ENCODE assay signal across 16 cellular contexts in genomic region chr15:28961391-28961790, GRCh38.
"Had no signal": no experiment of that assay in that cellular context is flagged by ENCODE, and none has a peak within 500 bp of the region (broad histone marks: within the 10 kb centered on the region; RNA-seq: fewer than 3 reads in every experiment).

No MANE protein-coding gene starts in this region.

- DNase-seq: activated CD4-positive, alpha-beta T cell treated with anti-CD3 and anti-CD28 coated beads, Interleukin-2, amount 50 U/mL, for 4 hours; activated CD4-positive, CD25-positive, alpha-beta regulatory T cell; activated naive CD4-positive, alpha-beta T cell; adrenal gland; body of pancreas; cortex of kidney; effector memory CD4-positive, alpha-beta T cell; erythroblast; immature natural killer cell; left colon; stimulated activated CD4-positive, alpha-beta T cell treated with anti-CD3 and anti-CD28 coated beads, Interleukin-4, amount 100 ng/mL, for 4 hours; stimulated activated naive CD8-positive, alpha-beta T cell treated with anti-CD3 and anti-CD28 coated beads, Interleukin-15, amount 100 ng/mL, for 72 hours; T-helper 2 cell; testis had no signal

- H3K9me3 Mint-ChIP-seq: central memory CD8-positive, alpha-beta T cell; immature natural killer cell; stimulated activated naive CD8-positive, alpha-beta T cell treated with anti-CD3 and anti-CD28 coated beads, Interleukin-15, amount 100 ng/mL, for 72 hours had no signal

- H3K27me3 Mint-ChIP-seq: central memory CD8-positive, alpha-beta T cell; stimulated activated naive CD8-positive, alpha-beta T cell treated with anti-CD3 and anti-CD28 coated beads, Interleukin-15, amount 100 ng/mL, for 72 hours had no signal

- H3K36me3 ChIP-seq: adrenal gland, ovary had no signal

- H3K27ac ChIP-seq: adrenal gland, body of pancreas, ovary, testis had no signal

- H3K9me3 ChIP-seq: adrenal gland, body of pancreas, ovary, testis had no signal

- H3K4me3 ChIP-seq: adrenal gland, body of pancreas, ovary, testis had no signal

- H3K4me3 Mint-ChIP-seq: central memory CD8-positive, alpha-beta T cell; immature natural killer cell; stimulated activated naive CD8-positive, alpha-beta T cell treated with anti-CD3 and anti-CD28 coated beads, Interleukin-15, amount 100 ng/mL, for 72 hours had no signal

- H3K27me3 ChIP-seq: adrenal gland, body of pancreas, ovary, testis had no signal

- ATAC-seq: body of pancreas; left colon; stimulated activated naive CD8-positive, alpha-beta T cell treated with anti-CD3 and anti-CD28 coated beads, Interleukin-15, amount 100 ng/mL, for 72 hours had no signal

- H3K4me1 ChIP-seq: adrenal gland, body of pancreas, testis had no signal
